ENCODE assay signal across 12 cellular contexts in the genomic region with DNA sequence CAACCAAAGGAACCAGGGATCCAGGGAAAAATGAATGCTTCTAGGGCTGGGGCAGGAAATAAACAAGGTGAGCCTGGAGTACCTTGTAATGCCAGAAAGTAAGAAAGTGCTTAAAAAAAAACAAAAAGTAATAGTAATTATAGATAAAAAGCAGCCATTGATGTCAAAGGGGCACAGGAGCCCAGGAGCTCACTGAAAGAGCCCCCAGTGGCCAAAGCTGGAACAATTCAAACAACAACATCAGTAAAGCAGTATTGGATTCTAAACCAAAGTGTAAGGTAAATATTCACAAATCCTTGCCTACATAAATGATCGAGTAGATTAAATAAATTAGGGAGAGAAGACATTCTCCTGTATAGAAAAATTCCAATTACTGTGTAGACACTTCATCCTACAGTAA.
DNase-seq lines count a peak whose midpoint lies in the region; ATAC-seq and TF ChIP-seq lines count a peak whose summit lies in the region.
"Had no signal": no experiment of that assay in that cellular context is flagged by ENCODE, and none has a peak within 500 bp of the region (broad histone marks: within the 10 kb centered on the region; RNA-seq: fewer than 3 reads in every experiment).

No MANE protein-coding gene starts in this region.

- TF ChIP-seq CTCF in AG09309 (IDR thresholded peaks at IDR 0.05; ENCODE audit: control insufficient read depth, insufficient read depth, low read depth, low read length, missing control alignments) = peak; percentile 42
- peak; percentile 43; the same call in 1 of the 2 replicates for TF ChIP-seq CTCF in GM12874 (IDR thresholded peaks at IDR 0.05; ENCODE audit: insufficient read depth, low read depth, low read length)
- peak; percentile 13 for TF ChIP-seq CTCF in RWPE2 (IDR thresholded peaks at IDR 0.05; ENCODE audit: poor library complexity, severe bottlenecking)
- peak; percentile 28 for TF ChIP-seq CTCF in foreskin fibroblast (IDR thresholded peaks at IDR 0.05; ENCODE audit: low read depth, low read length)

- ATAC-seq in RWPE2 (ENCODE audit: low read depth) (no peak), GM21786 (IDR thresholded peaks at IDR 0.05; ENCODE audit: unreplicated experiment) (no peak), GM18909 (IDR thresholded peaks at IDR 0.05; ENCODE audit: poor library complexity, unreplicated experiment) (no peak), GM21360 (IDR thresholded peaks at IDR 0.05; ENCODE audit: unreplicated experiment) (no peak)
- ATAC-seq: activated naive CD4-positive, alpha-beta T cell treated with anti-CD3 and anti-CD28 coated beads, Interleukin-2, amount 50 U/mL, for 72 hours had no signal

- no peaks in the 10 kb centered on the region for H3K4me1 ChIP-seq in RWPE2 (ENCODE audit: insufficient read depth, poor library complexity, severe bottlenecking)

- H3K4me3 ChIP-seq in AG09309 (ENCODE audit: control insufficient read depth, low read depth, low read length) = no peak overlapping the region
- no peak overlapping the region for H3K4me3 ChIP-seq in RWPE2 (ENCODE audit: severe bottlenecking)
- H3K4me3 ChIP-seq in foreskin fibroblast (ENCODE audit: low read depth in 1 of 2, low read length in 2 of 2) = no peak overlapping the region
- H3K4me3 ChIP-seq: SK-N-MC had no signal

- no peak for DNase-seq in AG09309 (ENCODE audit: low read depth)
- no peak for DNase-seq in RWPE2 (ENCODE audit: low spot score)
- DNase-seq in foreskin fibroblast = no peak
- no peak for DNase-seq in activated T-cell treated with anti-CD3 and anti-CD28 coated beads, Interleukin-2, amount 50 U/mL, for 1 hour
- DNase-seq: effector CD8-positive, alpha-beta T cell; stimulated activated naive CD4-positive, alpha-beta T cell treated with Interleukin-2 at 50 U/mL for 16 hours had no signal

- no peak overlapping the region for H3K27ac ChIP-seq in RWPE2 (ENCODE audit: poor library complexity, severe bottlenecking)
- H3K27ac ChIP-seq: SK-N-MC had no signal

- H3K36me3 ChIP-seq in RWPE2 (ENCODE audit: low read depth) = no peaks in the 10 kb centered on the region

- H3K9me3 ChIP-seq in RWPE2 (ENCODE audit: severe bottlenecking) = peaks cover 4% of the 10 kb centered on the region

- H3K27me3 ChIP-seq in RWPE2 (ENCODE audit: insufficient read depth, poor library complexity, severe bottlenecking) = no peaks in the 10 kb centered on the region
